Comparison of ENCODE assay signal across 1 cellular context in the genomic region with DNA sequence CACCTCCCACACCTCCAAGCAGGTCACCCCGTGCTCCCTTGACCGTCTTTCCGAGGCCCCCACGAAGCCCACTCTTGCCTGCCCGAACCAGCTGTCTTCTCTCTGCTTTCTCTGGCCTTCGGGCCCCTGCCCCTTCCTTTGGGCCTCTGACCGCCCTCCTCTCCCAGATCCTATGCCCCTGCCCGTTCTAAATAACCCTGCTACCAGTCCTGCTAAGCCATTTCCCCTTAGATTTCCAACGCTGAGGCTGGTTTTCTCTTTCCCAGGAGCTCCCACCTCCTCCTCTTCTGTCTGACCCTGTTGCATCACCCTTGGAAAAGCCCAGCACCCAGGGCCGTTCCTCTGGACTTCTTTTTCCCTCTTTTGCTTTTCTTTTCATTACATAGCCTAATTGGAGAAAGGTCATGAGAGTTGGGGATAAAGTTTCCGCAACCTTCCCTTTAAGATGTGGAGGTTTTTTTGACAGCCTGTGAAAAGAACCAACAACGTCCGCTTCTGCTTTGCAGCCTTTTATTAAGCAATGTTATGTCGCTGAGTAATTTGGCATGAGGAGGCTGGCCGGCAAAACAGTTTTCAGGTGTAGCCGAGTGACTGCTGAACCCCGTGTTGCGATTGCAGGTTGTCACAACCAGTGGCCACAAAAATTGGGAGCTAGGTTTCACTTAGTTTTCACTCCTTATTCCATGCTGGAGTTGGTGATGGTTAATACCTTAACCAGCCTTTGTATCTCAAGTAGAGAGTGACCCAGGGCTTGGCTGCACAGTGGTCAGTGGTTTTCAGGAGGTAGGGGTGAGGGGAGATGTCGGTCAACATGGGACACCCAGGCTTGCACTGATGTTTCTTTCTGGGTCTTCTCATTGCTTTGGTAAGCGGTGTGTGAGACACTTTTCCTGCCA.
A peak's percentile ranks its signal among the peaks of the same experiment; 100 is the strongest.
TF ChIP-seq lines count a peak whose summit lies in the region.

No MANE protein-coding gene starts in this region.

TF ChIP-seq in HepG2, 621 proteins besides CTCF, POLR2A, EP300 and RAD21 (continued from another document and continues in another):
- TF ChIP-seq, protein P1, sequence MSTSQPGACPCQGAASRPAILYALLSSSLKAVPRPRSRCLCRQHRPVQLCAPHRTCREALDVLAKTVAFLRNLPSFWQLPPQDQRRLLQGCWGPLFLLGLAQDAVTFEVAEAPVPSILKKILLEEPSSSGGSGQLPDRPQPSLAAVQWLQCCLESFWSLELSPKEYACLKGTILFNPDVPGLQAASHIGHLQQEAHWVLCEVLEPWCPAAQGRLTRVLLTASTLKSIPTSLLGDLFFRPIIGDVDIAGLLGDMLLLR (CRISPR knock-in tag; IDR thresholded peaks at IDR 0.05), result no peak
- TF ChIP-seq, protein P2, sequence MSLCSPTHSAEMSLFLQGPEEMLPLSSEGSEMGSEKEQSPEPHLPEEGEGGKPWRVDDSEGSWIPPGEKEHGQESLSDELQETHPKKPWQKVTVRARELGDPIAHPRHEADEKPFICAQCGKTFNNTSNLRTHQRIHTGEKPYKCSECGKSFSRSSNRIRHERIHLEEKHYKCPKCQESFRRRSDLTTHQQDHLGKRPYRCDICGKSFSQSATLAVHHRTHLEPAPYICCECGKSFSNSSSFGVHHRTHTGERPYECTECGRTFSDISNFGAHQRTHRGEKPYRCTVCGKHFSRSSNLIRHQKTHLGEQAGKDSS (CRISPR knock-in tag; IDR thresholded peaks at IDR 0.05; ENCODE audit: borderline replicate concordance, low read depth), result 0 out of 2 replicates have a peak, but pooled peaks have one; percentile 27
- TF ChIP-seq ZNF737 (CRISPR knock-in tag; IDR thresholded peaks at IDR 0.05; ENCODE audit: borderline replicate concordance) (0 out of 2 replicates have a peak, but pooled peaks have one; percentile 39), KAT7 (CRISPR knock-in tag; IDR thresholded peaks at IDR 0.05; ENCODE audit: borderline replicate concordance) (peak; percentile 23; the same call in 1 of the 2 replicates), ZNF724P (CRISPR knock-in tag; IDR thresholded peaks at IDR 0.05; ENCODE audit: borderline replicate concordance) (0 out of 2 replicates have a peak, but pooled peaks have one; percentile 46), ZNF792 (CRISPR knock-in tag; IDR thresholded peaks at IDR 0.05) (peak; percentile 9; the same call in 1 of the 2 replicates), CCAR2 (optimal IDR thresholded peaks at IDR 0.05; ENCODE audit: low read depth, low read length) (peak; percentile 35), ZNF891 (CRISPR knock-in tag; IDR thresholded peaks at IDR 0.05) (0 out of 2 replicates have a peak, but pooled peaks have one; percentile 7), ZEB1 (IDR thresholded peaks at IDR 0.05; ENCODE audit: insufficient replicate concordance, low read depth) (peak; percentile 18), ZNF34 (CRISPR knock-in tag; IDR thresholded peaks at IDR 0.05; ENCODE audit: borderline replicate concordance) (peak; percentile 73), SALL1 (CRISPR knock-in tag; IDR thresholded peaks at IDR 0.05) (peak; percentile 29), ZNF441 (CRISPR knock-in tag; IDR thresholded peaks at IDR 0.05; ENCODE audit: borderline replicate concordance) (peak; percentile 36; the same call in 1 of the 2 replicates), NR2F6 (IDR thresholded peaks at IDR 0.05) (0 out of 2 replicates have a peak, but pooled peaks have one; percentile 9), NR2F6 (CRISPR knock-in tag; IDR thresholded peaks at IDR 0.05) (no peak), MTA1 (CRISPR knock-in tag; IDR thresholded peaks at IDR 0.05; ENCODE audit: borderline replicate concordance) (0 out of 2 replicates have a peak, but pooled peaks have one; percentile 33), ZNF605 (CRISPR knock-in tag; IDR thresholded peaks at IDR 0.05) (peak; percentile 85; the same call in 1 of the 2 replicates), ZNF777 (CRISPR knock-in tag; IDR thresholded peaks at IDR 0.05) (0 out of 2 replicates have a peak, but pooled peaks have one; percentile 10), NFIB (CRISPR knock-in tag; IDR thresholded peaks at IDR 0.05; ENCODE audit: borderline replicate concordance) (no peak), ZNF556 (CRISPR knock-in tag; IDR thresholded peaks at IDR 0.05; ENCODE audit: borderline replicate concordance) (peak; percentile 20; the same call in 1 of the 2 replicates), MEF2D (CRISPR knock-in tag; IDR thresholded peaks at IDR 0.05) (peak; percentile 59; the same call in 1 of the 2 replicates), ZSCAN31 (CRISPR knock-in tag; IDR thresholded peaks at IDR 0.05; ENCODE audit: low read depth) (0 out of 2 replicates have a peak, but pooled peaks have one; percentile 9)
- TF ChIP-seq, protein P3, sequence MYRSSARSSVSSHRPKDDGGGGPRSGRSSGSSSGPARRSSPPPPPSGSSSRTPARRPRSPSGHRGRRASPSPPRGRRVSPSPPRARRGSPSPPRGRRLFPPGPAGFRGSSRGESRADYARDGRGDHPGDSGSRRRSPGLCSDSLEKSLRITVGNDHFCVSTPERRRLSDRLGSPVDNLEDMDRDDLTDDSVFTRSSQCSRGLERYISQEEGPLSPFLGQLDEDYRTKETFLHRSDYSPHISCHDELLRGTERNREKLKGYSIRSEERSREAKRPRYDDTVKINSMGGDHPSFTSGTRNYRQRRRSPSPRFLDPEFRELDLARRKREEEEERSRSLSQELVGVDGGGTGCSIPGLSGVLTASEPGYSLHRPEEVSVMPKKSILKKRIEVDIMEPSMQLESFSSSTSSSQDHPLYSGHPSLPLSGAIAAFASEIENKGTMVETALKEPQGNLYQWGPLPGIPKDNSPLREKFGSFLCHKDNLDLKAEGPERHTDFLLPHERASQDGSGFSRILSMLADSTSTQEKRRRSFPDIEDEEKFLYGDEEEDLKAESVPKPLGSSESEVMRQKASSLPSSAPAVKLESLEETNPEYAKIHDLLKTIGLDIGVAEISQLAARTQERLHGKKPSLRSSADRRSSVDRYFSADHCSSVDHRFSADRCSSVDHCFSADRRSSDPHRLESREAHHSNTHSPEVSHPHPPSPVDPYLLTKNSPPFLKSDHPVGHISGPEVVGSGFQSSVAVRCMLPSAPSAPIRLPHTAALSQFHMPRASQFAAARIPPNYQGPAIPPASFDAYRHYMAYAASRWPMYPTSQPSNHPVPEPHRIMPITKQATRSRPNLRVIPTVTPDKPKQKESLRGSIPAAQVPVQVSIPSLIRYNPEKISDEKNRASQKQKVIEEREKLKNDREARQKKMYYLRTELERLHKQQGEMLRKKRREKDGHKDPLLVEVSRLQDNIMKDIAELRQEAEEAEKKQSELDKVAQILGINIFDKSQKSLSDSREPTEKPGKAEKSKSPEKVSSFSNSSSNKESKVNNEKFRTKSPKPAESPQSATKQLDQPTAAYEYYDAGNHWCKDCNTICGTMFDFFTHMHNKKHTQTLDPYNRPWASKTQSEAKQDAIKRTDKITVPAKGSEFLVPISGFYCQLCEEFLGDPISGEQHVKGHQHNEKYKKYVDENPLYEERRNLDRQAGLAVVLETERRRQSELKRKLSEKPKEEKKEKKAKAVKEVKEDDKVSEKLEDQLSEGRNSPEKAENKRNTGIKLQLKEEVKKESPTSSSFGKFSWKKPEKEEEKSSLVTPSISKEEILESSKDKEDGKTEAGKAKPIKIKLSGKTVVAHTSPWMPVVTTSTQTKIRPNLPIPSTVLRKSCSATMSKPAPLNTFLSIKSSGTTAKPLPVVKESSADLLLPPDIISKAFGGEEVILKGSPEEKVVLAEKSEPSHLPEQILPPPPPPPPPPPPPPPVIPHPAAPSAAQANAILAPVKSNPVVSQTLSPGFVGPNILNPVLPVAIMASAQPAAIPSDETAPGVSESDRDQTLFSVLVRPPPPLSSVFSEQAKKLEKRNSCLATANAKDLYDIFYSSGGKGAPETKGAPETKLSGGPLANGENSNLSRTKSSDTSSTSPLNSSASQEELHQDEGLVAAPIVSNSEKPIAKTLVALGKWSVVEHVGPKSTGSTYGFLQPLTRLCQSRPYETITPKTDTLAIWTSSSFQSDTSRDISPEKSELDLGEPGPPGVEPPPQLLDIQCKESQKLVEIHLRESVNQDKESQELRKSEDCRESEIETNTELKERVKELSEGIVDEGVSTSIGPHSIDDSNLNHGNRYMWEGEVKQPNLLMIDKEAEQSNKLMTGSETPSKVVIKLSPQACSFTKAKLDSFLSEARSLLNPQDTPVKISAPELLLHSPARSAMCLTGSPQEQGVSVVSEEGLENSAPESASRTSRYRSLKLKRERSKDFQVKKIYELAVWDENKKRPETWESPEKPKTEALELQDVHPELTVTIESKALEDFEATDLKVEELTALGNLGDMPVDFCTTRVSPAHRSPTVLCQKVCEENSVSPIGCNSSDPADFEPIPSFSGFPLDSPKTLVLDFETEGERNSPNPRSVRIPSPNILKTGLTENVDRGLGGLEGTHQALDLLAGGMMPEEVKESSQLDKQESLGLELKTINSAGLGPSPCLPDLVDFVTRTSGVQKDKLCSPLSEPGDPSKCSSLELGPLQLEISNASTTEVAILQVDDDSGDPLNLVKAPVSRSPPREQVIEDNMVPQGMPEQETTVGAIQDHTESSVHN (CRISPR knock-in tag; IDR thresholded peaks at IDR 0.05), result 0 out of 2 replicates have a peak, but pooled peaks have one; percentile 61
- TF ChIP-seq, protein P4, sequence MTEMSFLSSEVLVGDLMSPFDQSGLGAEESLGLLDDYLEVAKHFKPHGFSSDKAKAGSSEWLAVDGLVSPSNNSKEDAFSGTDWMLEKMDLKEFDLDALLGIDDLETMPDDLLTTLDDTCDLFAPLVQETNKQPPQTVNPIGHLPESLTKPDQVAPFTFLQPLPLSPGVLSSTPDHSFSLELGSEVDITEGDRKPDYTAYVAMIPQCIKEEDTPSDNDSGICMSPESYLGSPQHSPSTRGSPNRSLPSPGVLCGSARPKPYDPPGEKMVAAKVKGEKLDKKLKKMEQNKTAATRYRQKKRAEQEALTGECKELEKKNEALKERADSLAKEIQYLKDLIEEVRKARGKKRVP (CRISPR knock-in tag; IDR thresholded peaks at IDR 0.05), result peak; percentile 77 to 98
- TF ChIP-seq, protein P5, sequence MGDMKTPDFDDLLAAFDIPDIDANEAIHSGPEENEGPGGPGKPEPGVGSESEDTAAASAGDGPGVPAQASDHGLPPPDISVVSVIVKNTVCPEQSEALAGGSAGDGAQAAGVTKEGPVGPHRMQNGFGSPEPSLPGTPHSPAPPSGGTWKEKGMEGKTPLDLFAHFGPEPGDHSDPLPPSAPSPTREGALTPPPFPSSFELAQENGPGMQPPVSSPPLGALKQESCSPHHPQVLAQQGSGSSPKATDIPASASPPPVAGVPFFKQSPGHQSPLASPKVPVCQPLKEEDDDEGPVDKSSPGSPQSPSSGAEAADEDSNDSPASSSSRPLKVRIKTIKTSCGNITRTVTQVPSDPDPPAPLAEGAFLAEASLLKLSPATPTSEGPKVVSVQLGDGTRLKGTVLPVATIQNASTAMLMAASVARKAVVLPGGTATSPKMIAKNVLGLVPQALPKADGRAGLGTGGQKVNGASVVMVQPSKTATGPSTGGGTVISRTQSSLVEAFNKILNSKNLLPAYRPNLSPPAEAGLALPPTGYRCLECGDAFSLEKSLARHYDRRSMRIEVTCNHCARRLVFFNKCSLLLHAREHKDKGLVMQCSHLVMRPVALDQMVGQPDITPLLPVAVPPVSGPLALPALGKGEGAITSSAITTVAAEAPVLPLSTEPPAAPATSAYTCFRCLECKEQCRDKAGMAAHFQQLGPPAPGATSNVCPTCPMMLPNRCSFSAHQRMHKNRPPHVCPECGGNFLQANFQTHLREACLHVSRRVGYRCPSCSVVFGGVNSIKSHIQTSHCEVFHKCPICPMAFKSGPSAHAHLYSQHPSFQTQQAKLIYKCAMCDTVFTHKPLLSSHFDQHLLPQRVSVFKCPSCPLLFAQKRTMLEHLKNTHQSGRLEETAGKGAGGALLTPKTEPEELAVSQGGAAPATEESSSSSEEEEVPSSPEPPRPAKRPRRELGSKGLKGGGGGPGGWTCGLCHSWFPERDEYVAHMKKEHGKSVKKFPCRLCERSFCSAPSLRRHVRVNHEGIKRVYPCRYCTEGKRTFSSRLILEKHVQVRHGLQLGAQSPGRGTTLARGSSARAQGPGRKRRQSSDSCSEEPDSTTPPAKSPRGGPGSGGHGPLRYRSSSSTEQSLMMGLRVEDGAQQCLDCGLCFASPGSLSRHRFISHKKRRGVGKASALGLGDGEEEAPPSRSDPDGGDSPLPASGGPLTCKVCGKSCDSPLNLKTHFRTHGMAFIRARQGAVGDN (CRISPR knock-in tag; IDR thresholded peaks at IDR 0.05), result peak; percentile 30
- TF ChIP-seq, protein P6, sequence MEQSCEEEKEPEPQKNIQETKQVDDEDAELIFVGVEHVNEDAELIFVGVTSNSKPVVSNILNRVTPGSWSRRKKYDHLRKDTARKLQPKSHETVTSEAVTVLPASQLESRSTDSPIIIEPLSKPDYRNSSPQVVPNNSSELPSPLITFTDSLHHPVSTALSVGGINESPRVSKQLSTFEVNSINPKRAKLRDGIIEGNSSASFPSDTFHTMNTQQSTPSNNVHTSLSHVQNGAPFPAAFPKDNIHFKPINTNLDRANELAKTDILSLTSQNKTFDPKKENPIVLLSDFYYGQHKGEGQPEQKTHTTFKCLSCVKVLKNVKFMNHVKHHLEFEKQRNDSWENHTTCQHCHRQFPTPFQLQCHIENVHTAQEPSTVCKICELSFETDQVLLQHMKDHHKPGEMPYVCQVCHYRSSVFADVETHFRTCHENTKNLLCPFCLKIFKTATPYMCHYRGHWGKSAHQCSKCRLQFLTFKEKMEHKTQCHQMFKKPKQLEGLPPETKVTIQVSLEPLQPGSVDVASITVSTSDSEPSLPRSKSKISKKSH (CRISPR knock-in tag; IDR thresholded peaks at IDR 0.05; ENCODE audit: borderline replicate concordance), result no peak
- TF ChIP-seq, protein P7, sequence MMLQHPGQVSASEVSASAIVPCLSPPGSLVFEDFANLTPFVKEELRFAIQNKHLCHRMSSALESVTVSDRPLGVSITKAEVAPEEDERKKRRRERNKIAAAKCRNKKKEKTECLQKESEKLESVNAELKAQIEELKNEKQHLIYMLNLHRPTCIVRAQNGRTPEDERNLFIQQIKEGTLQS (CRISPR knock-in tag; IDR thresholded peaks at IDR 0.05), result peak; percentile 89
- TF ChIP-seq, protein P8, sequence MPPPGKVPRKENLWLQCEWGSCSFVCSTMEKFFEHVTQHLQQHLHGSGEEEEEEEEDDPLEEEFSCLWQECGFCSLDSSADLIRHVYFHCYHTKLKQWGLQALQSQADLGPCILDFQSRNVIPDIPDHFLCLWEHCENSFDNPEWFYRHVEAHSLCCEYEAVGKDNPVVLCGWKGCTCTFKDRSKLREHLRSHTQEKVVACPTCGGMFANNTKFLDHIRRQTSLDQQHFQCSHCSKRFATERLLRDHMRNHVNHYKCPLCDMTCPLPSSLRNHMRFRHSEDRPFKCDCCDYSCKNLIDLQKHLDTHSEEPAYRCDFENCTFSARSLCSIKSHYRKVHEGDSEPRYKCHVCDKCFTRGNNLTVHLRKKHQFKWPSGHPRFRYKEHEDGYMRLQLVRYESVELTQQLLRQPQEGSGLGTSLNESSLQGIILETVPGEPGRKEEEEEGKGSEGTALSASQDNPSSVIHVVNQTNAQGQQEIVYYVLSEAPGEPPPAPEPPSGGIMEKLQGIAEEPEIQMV (CRISPR knock-in tag; IDR thresholded peaks at IDR 0.05; ENCODE audit: low read depth), result peak; percentile 59
- TF ChIP-seq, protein P9, sequence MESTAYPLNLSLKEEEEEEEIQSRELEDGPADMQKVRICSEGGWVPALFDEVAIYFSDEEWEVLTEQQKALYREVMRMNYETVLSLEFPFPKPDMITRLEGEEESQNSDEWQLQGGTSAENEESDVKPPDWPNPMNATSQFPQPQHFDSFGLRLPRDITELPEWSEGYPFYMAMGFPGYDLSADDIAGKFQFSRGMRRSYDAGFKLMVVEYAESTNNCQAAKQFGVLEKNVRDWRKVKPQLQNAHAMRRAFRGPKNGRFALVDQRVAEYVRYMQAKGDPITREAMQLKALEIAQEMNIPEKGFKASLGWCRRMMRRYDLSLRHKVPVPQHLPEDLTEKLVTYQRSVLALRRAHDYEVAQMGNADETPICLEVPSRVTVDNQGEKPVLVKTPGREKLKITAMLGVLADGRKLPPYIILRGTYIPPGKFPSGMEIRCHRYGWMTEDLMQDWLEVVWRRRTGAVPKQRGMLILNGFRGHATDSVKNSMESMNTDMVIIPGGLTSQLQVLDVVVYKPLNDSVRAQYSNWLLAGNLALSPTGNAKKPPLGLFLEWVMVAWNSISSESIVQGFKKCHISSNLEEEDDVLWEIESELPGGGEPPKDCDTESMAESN (CRISPR knock-in tag; conservative IDR thresholded peaks at IDR 0.05), result peak; percentile 33; the same call in 1 of the 2 replicates
